In genomic region chr1:66292944-66293343, GRCh38 we compare ENCODE assay signal across 17 cellular contexts.
DNase-seq lines count a peak whose midpoint lies in the region; ATAC-seq and TF ChIP-seq lines count a peak whose summit lies in the region.
"Had no signal": no experiment of that assay in that cellular context is flagged by ENCODE, and none has a peak within 500 bp of the region (broad histone marks: within the 10 kb centered on the region; RNA-seq: fewer than 3 reads in every experiment).

No MANE protein-coding gene starts in this region.

- DNase-seq in NCI-H2227 (lab: John Stamatoyannopoulos, UW; ENCODE audit: unreplicated experiment): peak; percentile 33
- DNase-seq in fibroblast of gingiva (ENCODE audit: low read depth): peak; percentile 49
- DNase-seq in neural crest cell (ENCODE audit: low read depth, low spot score): peak; percentile 21
- DNase-seq in superior temporal gyrus (ENCODE audit: extremely low spot score): peak; percentile 86
- no peak for DNase-seq in progenitor cell of endocrine pancreas (ENCODE audit: low spot score, unreplicated experiment)
- DNase-seq in activated CD8-positive, alpha-beta memory T cell treated with anti-CD3 and anti-CD28 coated beads, Interleukin-2, amount 50 U/mL, for 48 hours: no peak
- DNase-seq in activated CD4-positive, alpha-beta T cell treated with anti-CD3 and anti-CD28 coated beads for 4 hours: no peak
- no peak for DNase-seq in activated CD4-positive, alpha-beta T cell treated with anti-CD3 and anti-CD28 coated beads for 36 hours
- DNase-seq: activated CD4-positive, CD25-positive, alpha-beta regulatory T cell treated with anti-CD3 and anti-CD28 coated beads, Interleukin-2, amount 50 U/mL, for 72 hours; effector memory CD8-positive, alpha-beta T cell; mammary epithelial cell; naive B cell; NCI-H526; ovary; RPMI8226; stimulated activated naive CD8-positive, alpha-beta T cell treated with anti-CD3 and anti-CD28 coated beads, Interleukin-15, Interleukin-2, amounts not matched to agents 100 U/mL and 50 U/mL, for 24 hours had no signal

- TF ChIP-seq CTCF in neural crest cell (conservative IDR thresholded peaks at IDR 0.05) (no peak), progenitor cell of endocrine pancreas (IDR thresholded peaks at IDR 0.05; ENCODE audit: unreplicated experiment) (no peak)

- H3K4me3 Mint-ChIP-seq in neural crest cell (peak overlapping the region; percentile 59), progenitor cell of endocrine pancreas (ENCODE audit: low read depth) (no peak overlapping the region)
- no peak overlapping the region for H3K4me3 Mint-ChIP-seq in activated CD4-positive, alpha-beta T cell treated with anti-CD3 and anti-CD28 coated beads for 36 hours
- H3K4me3 Mint-ChIP-seq: effector memory CD8-positive, alpha-beta T cell; naive B cell had no signal

- no peaks in the 10 kb centered on the region for H3K9me3 Mint-ChIP-seq in neural crest cell
- H3K9me3 Mint-ChIP-seq in progenitor cell of endocrine pancreas (ENCODE audit: low read depth): no peaks in the 10 kb centered on the region
- no peaks in the 10 kb centered on the region for H3K9me3 Mint-ChIP-seq in activated CD4-positive, alpha-beta T cell treated with anti-CD3 and anti-CD28 coated beads for 36 hours (ENCODE audit: low read depth)
- H3K9me3 Mint-ChIP-seq: effector memory CD8-positive, alpha-beta T cell had no signal

- peaks cover 51% of the 10 kb centered on the region for H3K4me1 Mint-ChIP-seq in neural crest cell
- peaks cover 7% of the 10 kb centered on the region for H3K4me1 Mint-ChIP-seq in progenitor cell of endocrine pancreas (ENCODE audit: low read depth)
- H3K4me1 Mint-ChIP-seq in activated CD4-positive, alpha-beta T cell treated with anti-CD3 and anti-CD28 coated beads for 36 hours: peaks cover 57% of the 10 kb centered on the region

- H3K27me3 Mint-ChIP-seq in neural crest cell (ENCODE audit: low read depth) (no peaks in the 10 kb centered on the region), progenitor cell of endocrine pancreas (peaks cover 9% of the 10 kb centered on the region)
- H3K27me3 Mint-ChIP-seq in activated CD4-positive, alpha-beta T cell treated with anti-CD3 and anti-CD28 coated beads for 36 hours: no peaks in the 10 kb centered on the region
- H3K27me3 Mint-ChIP-seq: effector memory CD8-positive, alpha-beta T cell; naive B cell had no signal

- intact Hi-C loops in activated CD4-positive, alpha-beta T cell treated with anti-CD3 and anti-CD28 coated beads for 36 hours (cut with DNase I, micrococcal nuclease): no loop called here

- POLR2A ChIA-PET in activated CD4-positive, alpha-beta T cell treated with anti-CD3 and anti-CD28 coated beads for 36 hours (lab: Charles Lee): interaction anchor here (0.5 kb wide), 1 partner anchor 15 kb away, joined by 3 read pairs; no protein-coding TSS in a partner anchor

- H3K36me3 Mint-ChIP-seq in neural crest cell (ENCODE audit: low read depth) (no peaks in the 10 kb centered on the region), progenitor cell of endocrine pancreas (ENCODE audit: insufficient read depth) (no peaks in the 10 kb centered on the region)
- H3K36me3 Mint-ChIP-seq in activated CD4-positive, alpha-beta T cell treated with anti-CD3 and anti-CD28 coated beads for 36 hours (ENCODE audit: low read depth): no peaks in the 10 kb centered on the region
- H3K36me3 Mint-ChIP-seq: naive B cell had no signal

- H3K27ac Mint-ChIP-seq in neural crest cell (ENCODE audit: unreplicated experiment): peak overlapping the region; percentile 76
- no peak overlapping the region for H3K27ac Mint-ChIP-seq in progenitor cell of endocrine pancreas
- H3K27ac Mint-ChIP-seq in activated CD4-positive, alpha-beta T cell treated with anti-CD3 and anti-CD28 coated beads for 36 hours: no peak overlapping the region
- H3K27ac Mint-ChIP-seq: activated naive CD4-positive, alpha-beta T cell treated with anti-CD3 and anti-CD28 coated beads, Interleukin-2, amount 50 U/mL, for 72 hours; effector memory CD8-positive, alpha-beta T cell had no signal

- CTCF ChIA-PET in activated CD4-positive, alpha-beta T cell treated with anti-CD3 and anti-CD28 coated beads for 36 hours (lab: Charles Lee): interaction anchor here (0.7 to 1.1 kb wide), 2 partner anchors 9 to 49 kb away, joined by 3 read pairs; no protein-coding TSS in a partner anchor

- ATAC-seq in activated CD4-positive, alpha-beta T cell treated with anti-CD3 and anti-CD28 coated beads for 36 hours: no peak
- ATAC-seq: activated naive CD4-positive, alpha-beta T cell treated with anti-CD3 and anti-CD28 coated beads, Interleukin-2, amount 50 U/mL, for 72 hours; effector memory CD8-positive, alpha-beta T cell; stimulated activated naive CD8-positive, alpha-beta T cell treated with anti-CD3 and anti-CD28 coated beads, Interleukin-15, Interleukin-2, amounts not matched to agents 100 U/mL and 50 U/mL, for 24 hours had no signal

Comparison
In these comparisons a context has a peak if more than half of its experiments do, and no peak if none do; other contexts are left out.
1. DNase-seq: peak in NCI-H2227 (single experiment), fibroblast of gingiva (single experiment), neural crest cell (single experiment) and superior temporal gyrus (single experiment); none in progenitor cell of endocrine pancreas (single experiment), activated CD8-positive, alpha-beta memory T cell treated with anti-CD3 and anti-CD28 coated beads, Interleukin-2, amount 50 U/mL, for 48 hours (single experiment), activated CD4-positive, alpha-beta T cell treated with anti-CD3 and anti-CD28 coated beads for 4 hours (0 of 2) and activated CD4-positive, alpha-beta T cell treated with anti-CD3 and anti-CD28 coated beads for 36 hours (single experiment).